8 cellular contexts compared by ENCODE assay signal in the genomic region with DNA sequence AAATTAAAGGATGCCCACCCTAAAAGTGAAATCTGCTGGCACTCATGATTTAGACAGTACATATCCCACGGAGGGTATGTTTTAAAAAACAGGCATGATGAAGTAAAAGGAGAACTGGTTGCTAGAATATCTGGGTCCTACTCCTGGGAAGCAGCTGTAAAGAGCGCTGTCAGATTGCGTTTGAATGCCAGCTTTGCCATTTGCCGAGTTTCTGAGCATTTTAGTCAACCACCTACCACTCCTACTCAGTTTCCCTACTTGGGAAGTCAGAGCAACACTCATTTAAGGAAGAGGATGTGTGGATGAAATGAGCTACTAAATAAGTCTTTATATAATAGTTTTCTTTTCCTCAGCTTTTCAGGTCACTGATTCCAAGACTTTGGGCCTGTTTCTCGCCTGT. TPM values are rescaled to one million over a fixed set of nuclear protein-coding genes. Genes with fewer than 3 reads are reported as not detected.
DNase-seq lines count a peak whose midpoint lies in the region; ATAC-seq and TF ChIP-seq lines count a peak whose summit lies in the region.

No MANE protein-coding gene starts in this region.

- H3K4me3 ChIP-seq in ACC112 (ENCODE audit: low read depth, low read length) (peak overlapping the region; percentile 92), HUES48 (ENCODE audit: low read depth, low read length) (peak overlapping the region; percentile 95), brain microvascular endothelial cell (ENCODE audit: low read depth, low read length) (peak overlapping the region; percentile 96), mononuclear cell (ENCODE audit: low read length) (peak overlapping the region; percentile 92)

- H3K9me3 ChIP-seq in HUES48 (ENCODE audit: control insufficient read depth, insufficient read depth, low read length) = no peaks in the 10 kb centered on the region
- no peaks in the 10 kb centered on the region for H3K9me3 ChIP-seq in mononuclear cell (ENCODE audit: low read depth, low read length)

- H3K9ac ChIP-seq in HUES48 (ENCODE audit: low read depth, low read length) = peak overlapping the region; percentile 86

- H3K27me3 ChIP-seq in ACC112 (ENCODE audit: insufficient read depth, low read length) (no peaks in the 10 kb centered on the region), HUES48 (ENCODE audit: control insufficient read depth, insufficient read depth, low read length) (no peaks in the 10 kb centered on the region), brain microvascular endothelial cell (replicated peaks) (no peaks in the 10 kb centered on the region), mononuclear cell (ENCODE audit: insufficient read depth, low read length) (no peaks in the 10 kb centered on the region)

- H3K27ac ChIP-seq in ACC112 (ENCODE audit: low read depth, low read length) (peak overlapping the region; percentile 76), HUES48 (ENCODE audit: low read depth, low read length) (peak overlapping the region; percentile 89), brain microvascular endothelial cell (peak overlapping the region; percentile 16)

- no peak for DNase-seq in brain microvascular endothelial cell
- no peak for DNase-seq in UCSD-AML1 (lab: John Stamatoyannopoulos, UW; ENCODE audit: unreplicated experiment)

- TF ChIP-seq CTCF in brain microvascular endothelial cell (IDR thresholded peaks at IDR 0.05; ENCODE audit: low read depth, low read length, missing control alignments) = no peak

- in situ Hi-C loops in brain microvascular endothelial cell (cut with HindIII; ENCODE audit: low pct_ligation_motif_present, low sequenced_read_pairs) = no loop called here

- H3K36me3 ChIP-seq in ACC112 (ENCODE audit: insufficient read depth, low read length) (peaks cover 7% of the 10 kb centered on the region), HUES48 (ENCODE audit: control insufficient read depth, insufficient read depth, low read length) (peaks cover 20% of the 10 kb centered on the region), brain microvascular endothelial cell (replicated peaks) (no peaks in the 10 kb centered on the region)

- peaks cover 15% of the 10 kb centered on the region for H3K4me1 ChIP-seq in ACC112 (ENCODE audit: control insufficient read depth, insufficient read depth, low read length, unreplicated experiment)
- H3K4me1 ChIP-seq in HUES48 (ENCODE audit: control insufficient read depth, insufficient read depth, low read length) = peaks cover 17% of the 10 kb centered on the region
- peaks cover 22% of the 10 kb centered on the region for H3K4me1 ChIP-seq in mononuclear cell (ENCODE audit: insufficient read depth, low read length)

- H2AFZ ChIP-seq in ACC112 (ENCODE audit: low read length, unreplicated experiment) = peak overlapping the region; percentile 87

- peaks cover 22% of the 10 kb centered on the region for H3K79me2 ChIP-seq in ACC112 (ENCODE audit: control insufficient read depth, insufficient read depth, low read length, unreplicated experiment)

- ATAC-seq in HG03457 (IDR thresholded peaks at IDR 0.05; ENCODE audit: unreplicated experiment) (no peak), GM19455 (IDR thresholded peaks at IDR 0.05; ENCODE audit: unreplicated experiment) (no peak), GM19035 (IDR thresholded peaks at IDR 0.05; ENCODE audit: unreplicated experiment) (no peak)

RNA-seq across cellular contexts. Expression of a gene that starts 1.1 kb away (rescaled TPM):
- 8.2 TPM for total RNA-seq in mononuclear cell

Comparison
In these comparisons a context has a peak if more than half of its experiments do, and no peak if none do; other contexts are left out.
1. H3K27ac ChIP-seq: peak in every context shown above with its lines; median percentile 89 in HUES48; 76 in ACC112; 16 in brain microvascular endothelial cell.